27 cellular contexts compared by ENCODE assay signal in the genomic region with DNA sequence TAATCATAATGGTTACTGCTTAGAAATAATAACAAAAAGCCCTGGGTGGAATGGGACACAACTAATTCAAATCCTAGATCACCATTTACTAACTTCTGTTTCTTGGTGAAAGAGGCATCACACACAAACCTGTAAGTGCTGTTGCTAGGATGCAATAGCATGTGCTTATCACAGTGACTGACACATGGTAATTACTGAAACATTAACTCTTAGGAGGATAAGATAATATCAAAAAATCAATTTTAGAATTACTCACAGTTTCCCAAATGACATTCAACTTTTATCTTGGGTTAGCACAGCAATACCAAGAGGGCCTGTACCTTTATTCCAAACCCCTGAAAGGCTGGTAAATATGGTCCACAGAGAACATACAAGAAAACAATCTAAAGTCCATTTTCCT.
"Had no signal": no experiment of that assay in that cellular context is flagged by ENCODE, and none has a peak within 500 bp of the region (broad histone marks: within the 10 kb centered on the region; RNA-seq: fewer than 3 reads in every experiment).

No MANE protein-coding gene starts in this region.

- H3K4me1 Mint-ChIP-seq: activated CD4-positive, alpha-beta T cell treated with anti-CD3 and anti-CD28 coated beads for 36 hours; activated CD4-positive, alpha-beta T cell treated with anti-CD3 and anti-CD28 coated beads, Interleukin-2, amount 10 ng/mL, durations not matched to agents 24 days and 14 days; activated naive CD8-positive, alpha-beta T cell treated with anti-CD3 and anti-CD28 coated beads, Interleukin-2, amount 10 ng/mL, durations not matched to agents 7 days and 5 days; brain had no signal

- H3K4me1 ChIP-seq: ascending aorta, breast epithelium, colonic mucosa, esophagus muscularis mucosa, foreskin keratinocyte, gastrocnemius medialis had no signal

- H3K36me3 ChIP-seq: breast epithelium, cardiac muscle cell, colonic mucosa, gastrocnemius medialis had no signal

- H3K36me3 Mint-ChIP-seq: activated CD4-positive, alpha-beta memory T cell treated with anti-CD3 and anti-CD28 coated beads for 36 hours; activated naive CD4-positive, alpha-beta T cell treated with anti-CD3 and anti-CD28 coated beads, Interleukin-2, amount 10 ng/mL, durations not matched to agents 7 days and 5 days; activated naive CD8-positive, alpha-beta T cell treated with anti-CD3 and anti-CD28 coated beads, Interleukin-2, amount 10 ng/mL, durations not matched to agents 7 days and 5 days had no signal

- H3K4me3 ChIP-seq: ascending aorta, breast epithelium, cardiac muscle cell, colonic mucosa, esophagus muscularis mucosa, gastrocnemius medialis had no signal

- H3K9me3 Mint-ChIP-seq: activated CD4-positive, alpha-beta memory T cell treated with anti-CD3 and anti-CD28 coated beads for 36 hours; activated CD4-positive, alpha-beta T cell treated with anti-CD3 and anti-CD28 coated beads, Interleukin-2, amount 10 ng/mL, durations not matched to agents 24 days and 14 days; activated naive CD4-positive, alpha-beta T cell treated with anti-CD3 and anti-CD28 coated beads, Interleukin-2, amount 10 ng/mL, durations not matched to agents 7 days and 5 days; activated naive CD8-positive, alpha-beta T cell treated with anti-CD3 and anti-CD28 coated beads, Interleukin-2, amount 10 ng/mL, durations not matched to agents 7 days and 5 days; activated T-cell treated with anti-CD3 and anti-CD28 coated beads, Interleukin-2, amount 50 U/mL, for 24 hours; activated T-cell treated with anti-CD3 and anti-CD28 coated beads, Interleukin-2, amount 50 U/mL, for 72 hours had no signal

- H3K4me3 Mint-ChIP-seq: activated CD4-positive, alpha-beta memory T cell treated with anti-CD3 and anti-CD28 coated beads for 36 hours; activated CD4-positive, alpha-beta T cell treated with anti-CD3 and anti-CD28 coated beads for 36 hours; activated CD4-positive, alpha-beta T cell treated with anti-CD3 and anti-CD28 coated beads, Interleukin-2, amount 10 ng/mL, durations not matched to agents 24 days and 14 days; activated naive CD4-positive, alpha-beta T cell treated with anti-CD3 and anti-CD28 coated beads, Interleukin-2, amount 10 ng/mL, durations not matched to agents 7 days and 5 days; activated naive CD8-positive, alpha-beta T cell treated with anti-CD3 and anti-CD28 coated beads, Interleukin-2, amount 10 ng/mL, durations not matched to agents 7 days and 5 days; activated T-cell treated with anti-CD3 and anti-CD28 coated beads, Interleukin-2, amount 50 U/mL, for 24 hours; activated T-cell treated with anti-CD3 and anti-CD28 coated beads, Interleukin-2, amount 50 U/mL, for 72 hours; brain had no signal

- H3K9me3 ChIP-seq: ascending aorta, breast epithelium, colonic mucosa, esophagus muscularis mucosa, gastrocnemius medialis had no signal

- H3K27me3 ChIP-seq: ascending aorta, breast epithelium, cardiac muscle cell, colonic mucosa, esophagus muscularis mucosa, foreskin keratinocyte, gastrocnemius medialis had no signal

- ATAC-seq: activated CD4-positive, alpha-beta T cell treated with anti-CD3 and anti-CD28 coated beads for 36 hours; activated naive CD4-positive, alpha-beta T cell treated with anti-CD3 and anti-CD28 coated beads, Interleukin-2, amount 50 U/mL, for 72 hours; activated T-cell treated with anti-CD3 and anti-CD28 coated beads, Interleukin-2, amount 50 U/mL, for 72 hours; foreskin keratinocyte; gastrocnemius medialis had no signal

- DNase-seq: activated CD4-positive, alpha-beta memory T cell treated with anti-CD3 and anti-CD28 coated beads for 36 hours; activated CD4-positive, alpha-beta T cell treated with anti-CD3 and anti-CD28 coated beads for 36 hours; activated CD4-positive, alpha-beta T cell treated with anti-CD3 and anti-CD28 coated beads, Interleukin-2, amount 10 ng/mL, durations not matched to agents 24 days and 14 days; activated CD4-positive, CD25-positive, alpha-beta regulatory T cell; activated CD4-positive, CD25-positive, alpha-beta regulatory T cell treated with anti-CD3 and anti-CD28 coated beads, Interleukin-2, amount 50 U/mL, for 72 hours; activated CD8-positive, alpha-beta memory T cell treated with anti-CD3 and anti-CD28 coated beads, Interleukin-2, amount 50 U/mL, for 48 hours; activated gamma-delta T cell; activated naive CD4-positive, alpha-beta T cell; activated naive CD4-positive, alpha-beta T cell treated with anti-CD3 and anti-CD28 coated beads, Interleukin-2, amount 10 ng/mL, durations not matched to agents 7 days and 5 days; activated naive CD8-positive, alpha-beta T cell treated with anti-CD3 and anti-CD28 coated beads, Interleukin-2, amount 10 ng/mL, durations not matched to agents 7 days and 5 days; activated T-cell treated with anti-CD3 and anti-CD28 coated beads for 4 hours; activated T-cell treated with anti-CD3 and anti-CD28 coated beads, Interleukin-2, amount 50 U/mL, for 24 hours; activated T-cell treated with anti-CD3 and anti-CD28 coated beads, Interleukin-2, amount 50 U/mL, for 72 hours; central memory CD4-positive, alpha-beta T cell; cerebellar nuclear complex; colonic mucosa; effector CD8-positive, alpha-beta T cell; foreskin keratinocyte; gastrocnemius medialis; head of caudate nucleus; T-helper 2 cell had no signal

- H3K27ac Mint-ChIP-seq: activated CD4-positive, alpha-beta memory T cell treated with anti-CD3 and anti-CD28 coated beads for 36 hours; activated CD4-positive, alpha-beta T cell treated with anti-CD3 and anti-CD28 coated beads for 36 hours; activated CD4-positive, alpha-beta T cell treated with anti-CD3 and anti-CD28 coated beads, Interleukin-2, amount 10 ng/mL, durations not matched to agents 24 days and 14 days; activated naive CD4-positive, alpha-beta T cell treated with anti-CD3 and anti-CD28 coated beads, Interleukin-2, amount 10 ng/mL, durations not matched to agents 7 days and 5 days; activated naive CD4-positive, alpha-beta T cell treated with anti-CD3 and anti-CD28 coated beads, Interleukin-2, amount 50 U/mL, for 72 hours; activated naive CD8-positive, alpha-beta T cell treated with anti-CD3 and anti-CD28 coated beads, Interleukin-2, amount 10 ng/mL, durations not matched to agents 7 days and 5 days; activated T-cell treated with anti-CD3 and anti-CD28 coated beads, Interleukin-2, amount 50 U/mL, for 24 hours had no signal

- H3K27ac ChIP-seq: ascending aorta, breast epithelium, cardiac muscle cell, colonic mucosa, esophagus muscularis mucosa, foreskin keratinocyte, gastrocnemius medialis had no signal

- H3K27me3 Mint-ChIP-seq: activated CD4-positive, alpha-beta memory T cell treated with anti-CD3 and anti-CD28 coated beads for 36 hours; activated CD4-positive, alpha-beta T cell treated with anti-CD3 and anti-CD28 coated beads for 36 hours; activated naive CD4-positive, alpha-beta T cell treated with anti-CD3 and anti-CD28 coated beads, Interleukin-2, amount 10 ng/mL, durations not matched to agents 7 days and 5 days; brain had no signal
